In genomic region chr16:55508271-55508921, GRCh38 we compare ENCODE assay signal across 8 cellular contexts. TPM values are rescaled to one million over a fixed set of nuclear protein-coding genes. Genes with fewer than 3 reads are reported as not detected.
DNase-seq lines count a peak whose midpoint lies in the region; ATAC-seq, FAIRE-seq and TF ChIP-seq lines count a peak whose summit lies in the region.

No MANE protein-coding gene starts in this region.

- dilution Hi-C loops in keratinocyte (cut with MboI; ENCODE audit: extremely low pct_ligation_motif_present, low sequenced_read_pairs): no loop called here

- H3K4me1 Mint-ChIP-seq in activated naive CD8-positive, alpha-beta T cell treated with anti-CD3 and anti-CD28 coated beads, Interleukin-2, amount 50 U/mL, for 24 hours: peaks cover 6% of the 10 kb centered on the region

- H3K36me3 Mint-ChIP-seq in activated naive CD8-positive, alpha-beta T cell treated with anti-CD3 and anti-CD28 coated beads, Interleukin-2, amount 50 U/mL, for 24 hours (ENCODE audit: low read depth): no peaks in the 10 kb centered on the region

- H3K36me3 ChIP-seq in keratinocyte (ENCODE audit: control insufficient read depth in 2 of 2, extremely low read depth in 1 of 2, insufficient read depth in 2 of 2, low read length in 2 of 2): peaks cover 0 to 6% of the 10 kb centered on the region in 2 experiments
- H3K36me3 ChIP-seq in stomach smooth muscle (ENCODE audit: control insufficient read depth in 2 of 2, insufficient read depth in 2 of 2, low read length in 2 of 2): peaks cover 0 to 2% of the 10 kb centered on the region in 2 donors

- H3K9me3 ChIP-seq in keratinocyte (ENCODE audit: control insufficient read depth, low read depth, low read length): no peaks in the 10 kb centered on the region
- peaks cover 0 to 1% of the 10 kb centered on the region in 2 donors for H3K9me3 ChIP-seq in stomach smooth muscle (ENCODE audit: control insufficient read depth in 2 of 2, low read length in 2 of 2)

- no peak overlapping the region for H3K27ac Mint-ChIP-seq in activated naive CD8-positive, alpha-beta T cell treated with anti-CD3 and anti-CD28 coated beads, Interleukin-2, amount 50 U/mL, for 24 hours

- peak overlapping the region; percentile 92 for H3K4me2 ChIP-seq in keratinocyte (ENCODE audit: control insufficient read depth, extremely low read depth, insufficient read depth, low read depth, low read length)

- H3K27me3 Mint-ChIP-seq in activated naive CD8-positive, alpha-beta T cell treated with anti-CD3 and anti-CD28 coated beads, Interleukin-2, amount 50 U/mL, for 24 hours: peaks cover 27% of the 10 kb centered on the region

- no peak for TF ChIP-seq CTCF in keratinocyte (optimal IDR thresholded peaks at IDR 0.05 in 1 of 3, IDR thresholded peaks at IDR 0.05 in 1 of 3, conservative IDR thresholded peaks at IDR 0.05 in 1 of 3; ENCODE audit: extremely low read depth in 1 of 3, insufficient read depth in 2 of 3, low read length in 3 of 3)

- no peaks in the 10 kb centered on the region for H4K20me1 ChIP-seq in keratinocyte (ENCODE audit: control insufficient read depth, extremely low read depth, insufficient read depth, low read length)

- peaks cover 42% of the 10 kb centered on the region for H3K79me2 ChIP-seq in keratinocyte (ENCODE audit: control insufficient read depth, insufficient read depth, low read length)

- no peak for ATAC-seq in activated naive CD8-positive, alpha-beta T cell treated with anti-CD3 and anti-CD28 coated beads, Interleukin-2, amount 50 U/mL, for 24 hours
- no peak for ATAC-seq in HG03097 (IDR thresholded peaks at IDR 0.05; ENCODE audit: low FRiP score, unreplicated experiment)

- peak; percentile 17 for FAIRE-seq in keratinocyte (lab: Jason Lieb, UNC)

- H3K9ac ChIP-seq in keratinocyte (ENCODE audit: control insufficient read depth, extremely low read depth, insufficient read depth, low read length): peak overlapping the region; percentile 79
- no peak overlapping the region for H3K9ac ChIP-seq in stomach smooth muscle (ENCODE audit: low read length in 2 of 2)

- H3K4me1 ChIP-seq in keratinocyte (ENCODE audit: control insufficient read depth, extremely low read depth, insufficient read depth, low read length) (peaks cover 7% of the 10 kb centered on the region), stomach smooth muscle (ENCODE audit: control insufficient read depth, insufficient read depth, low read length) (peaks cover 4% of the 10 kb centered on the region)

- H3K9me1 ChIP-seq in keratinocyte (ENCODE audit: control insufficient read depth, extremely low read depth, insufficient read depth, low read length): no peaks in the 10 kb centered on the region

- DNase-seq in SIG-M5 treated with dmso at 0.1 percent for 504 hours (lab: John Stamatoyannopoulos, UW; ENCODE audit: unreplicated experiment) (peak; percentile 6), SIG-M5 (lab: John Stamatoyannopoulos, UW) (no peak), keratinocyte (ENCODE audit: low read depth, low spot score) (no peak), inferior parietal cortex (ENCODE audit: extremely low spot score) (no peak), NCI-H526 treated with DMSO at 0.1 percent for 48 hours (lab: John Stamatoyannopoulos, UW) (no peak)
- no peak for DNase-seq in activated naive CD8-positive, alpha-beta T cell treated with anti-CD3 and anti-CD28 coated beads, Interleukin-2, amount 50 U/mL, for 24 hours

- peak overlapping the region; percentile 20 for H2AFZ ChIP-seq in keratinocyte (ENCODE audit: control insufficient read depth, low read length)

- H3K27ac ChIP-seq in keratinocyte (ENCODE audit: control insufficient read depth, insufficient read depth, low read length): peak overlapping the region; percentile 62
- H3K27ac ChIP-seq in stomach smooth muscle (ENCODE audit: low read length): no peak overlapping the region

- peaks cover 5% of the 10 kb centered on the region for H3K9me3 Mint-ChIP-seq in activated naive CD8-positive, alpha-beta T cell treated with anti-CD3 and anti-CD28 coated beads, Interleukin-2, amount 50 U/mL, for 24 hours

- peak overlapping the region in 1 of 3 experiments; percentile 85 for H3K4me3 ChIP-seq in keratinocyte (ENCODE audit: control insufficient read depth in 2 of 3, extremely low read depth in 1 of 3, insufficient read depth in 2 of 3, low read depth in 1 of 3, low read length in 3 of 3)
- peak overlapping the region; percentile 59 to 80 for H3K4me3 ChIP-seq in stomach smooth muscle (ENCODE audit: low read length in 2 of 2)

- H3K27me3 ChIP-seq in keratinocyte (ENCODE audit: control insufficient read depth, extremely low read depth, insufficient read depth, low read length): no peaks in the 10 kb centered on the region
- H3K27me3 ChIP-seq in stomach smooth muscle (ENCODE audit: control insufficient read depth in 1 of 2, insufficient read depth in 2 of 2, low read length in 2 of 2): peaks cover 0 to 11% of the 10 kb centered on the region in 2 donors

- peak overlapping the region; percentile 63 for H3K4me3 Mint-ChIP-seq in activated naive CD8-positive, alpha-beta T cell treated with anti-CD3 and anti-CD28 coated beads, Interleukin-2, amount 50 U/mL, for 24 hours

RNA-seq across cellular contexts. Expression of gene LPCAT2, which starts 0.5 kb away (rescaled TPM):
- 34.2 to 54.4 TPM (median 45.6 TPM) in 3 replicates for polyA plus RNA-seq in keratinocyte
- 25.8 TPM for polyA plus RNA-seq in keratinocyte (2011; ENCODE audit: low read depth)
- polyA plus RNA-seq in keratinocyte (2011; cell fraction: cytosol; rRNA removed): 10.9 and 27.6 TPM in 2 replicates
- polyA plus RNA-seq in keratinocyte (2011; cell fraction: nucleus; rRNA removed): 46.1 and 58.3 TPM in 2 replicates
- 23.6 and 46.0 TPM in 2 replicates for polyA plus RNA-seq in keratinocyte (2012; ENCODE audit: low replicate concordance)
- 19.9 to 31.9 TPM (median 22.2 TPM) in 3 replicates for polyA minus RNA-seq in keratinocyte
- polyA minus RNA-seq in keratinocyte (2011; cell fraction: cytosol; rRNA and poly(A)+ RNA removed): 29.7 TPM
- 65.9 and 91.0 TPM in 2 replicates for polyA minus RNA-seq in keratinocyte (2011; cell fraction: nucleus; rRNA and poly(A)+ RNA removed)

RNA-seq across cellular contexts. Expression of gene MMP2, which starts 29.4 kb away (rescaled TPM):
- polyA plus RNA-seq in keratinocyte: 54.5 to 116 TPM (median 59.2 TPM) in 3 replicates
- polyA plus RNA-seq in keratinocyte (2011; ENCODE audit: low read depth): 4.4 TPM
- polyA plus RNA-seq in keratinocyte (2011; cell fraction: cytosol; rRNA removed): 38.6 and 47.6 TPM in 2 replicates
- polyA plus RNA-seq in keratinocyte (2011; cell fraction: nucleus; rRNA removed): 76.5 and 87.0 TPM in 2 replicates
- 2.6 and 96.3 TPM in 2 replicates for polyA plus RNA-seq in keratinocyte (2012; ENCODE audit: low replicate concordance)
- polyA minus RNA-seq in keratinocyte: 113 to 159 TPM (median 124 TPM) in 3 replicates
- polyA minus RNA-seq in keratinocyte (2011; cell fraction: cytosol; rRNA and poly(A)+ RNA removed): 68.7 TPM
- polyA minus RNA-seq in keratinocyte (2011; cell fraction: nucleus; rRNA and poly(A)+ RNA removed): 96.4 and 150 TPM in 2 replicates

RNA-seq across cellular contexts. Expression of gene CAPNS2, which starts 58.1 kb away (rescaled TPM):
- polyA plus RNA-seq in keratinocyte: 39.4 to 82.8 TPM (median 70.5 TPM) in 3 replicates
- polyA plus RNA-seq in keratinocyte (2011; ENCODE audit: low read depth): 194 TPM
- polyA plus RNA-seq in keratinocyte (2011; cell fraction: cytosol; rRNA removed): 61.1 and 89.4 TPM in 2 replicates
- polyA plus RNA-seq in keratinocyte (2011; cell fraction: nucleus; rRNA removed): 91.4 and 118 TPM in 2 replicates
- 30.0 and 146 TPM in 2 replicates for polyA plus RNA-seq in keratinocyte (2012; ENCODE audit: low replicate concordance)
- 0.95 to 36.4 TPM (median 32.8 TPM) in 3 replicates for polyA minus RNA-seq in keratinocyte
- 17.6 TPM for polyA minus RNA-seq in keratinocyte (2011; cell fraction: cytosol; rRNA and poly(A)+ RNA removed)
- polyA minus RNA-seq in keratinocyte (2011; cell fraction: nucleus; rRNA and poly(A)+ RNA removed): 15.3 and 31.8 TPM in 2 replicates
